In genomic region chr17:29931253-29931932, GRCh38 we compare ENCODE assay signal across 8 cellular contexts. TPM values are rescaled to one million over a fixed set of nuclear protein-coding genes. Genes with fewer than 3 reads are reported as not detected.
A peak's percentile ranks its signal among the peaks of the same experiment; 100 is the strongest.
DNase-seq lines count a peak whose midpoint lies in the region; ATAC-seq, FAIRE-seq and TF ChIP-seq lines count a peak whose summit lies in the region.

No MANE protein-coding gene starts in this region.

- H3K27ac ChIP-seq in BLaER1 (peak overlapping the region; percentile 77), colonic mucosa (peak overlapping the region; percentile 92), right lobe of liver (peak overlapping the region in 1 of 3 donors; percentile 84)

- TF ChIP-seq CTCF in colonic mucosa (IDR thresholded peaks at IDR 0.05) (peak; percentile 87), right lobe of liver (IDR thresholded peaks at IDR 0.05) (peak; percentile 86 to 94 (median 87))

- H3K4me3 ChIP-seq in BLaER1 (peak overlapping the region; percentile 70), colonic mucosa (peak overlapping the region; percentile 69), right lobe of liver (peak overlapping the region in 2 of 3 donors; percentile 69 to 79)

- H3K27me3 ChIP-seq in BLaER1, result no peaks in the 10 kb centered on the region
- no peaks in the 10 kb centered on the region for H3K27me3 ChIP-seq in colonic mucosa
- no peaks in the 10 kb centered on the region for H3K27me3 ChIP-seq in right lobe of liver

- peak overlapping the region; percentile 54 for H3K9ac ChIP-seq in BLaER1
- H3K9ac ChIP-seq in colonic mucosa (ENCODE audit: low read depth in 2 of 2, low read length in 2 of 2), result peak overlapping the region in 1 of 2 donors; percentile 99

- FAIRE-seq in GM19239 (lab: Jason Lieb, UNC), result peak; percentile 96

- TF ChIP-seq POLR2A in right lobe of liver (IDR thresholded peaks at IDR 0.05), result no peak

- H3K4me1 ChIP-seq in BLaER1 (peaks cover 46% of the 10 kb centered on the region), colonic mucosa (peaks cover 4% of the 10 kb centered on the region), right lobe of liver (peaks cover 0 to 17% (median 3%) of the 10 kb centered on the region in 4 donors)

- intact Hi-C loops in colonic mucosa (cut with DNase I), result loop anchor here (10.0 kb wide), 1 partner anchor 163 kb away; no protein-coding TSS in a partner anchor
- intact Hi-C loops in right lobe of liver (cut with DNase I), result loop anchor here in 1 of 2 donors (5.0 kb wide), 1 partner anchor 124 kb away; no protein-coding TSS in a partner anchor

- H4K20me1 ChIP-seq in BLaER1, result peaks cover 27% of the 10 kb centered on the region

- H3K4me2 ChIP-seq in BLaER1, result peak overlapping the region; percentile 96

- peak; percentile 55 for ATAC-seq in HG03457 (IDR thresholded peaks at IDR 0.05; ENCODE audit: unreplicated experiment)
- peak; percentile 68 to 81 (median 73) for ATAC-seq in right lobe of liver

- 0% methylated on average over 3 of the region's 3 CpGs for WGBS in right lobe of liver (ENCODE audit: insufficient coverage, low coverage, low lambda C conversion rate, missing lambda C conversion rate)

- no peaks in the 10 kb centered on the region; the same call in 1 of the 2 replicates for H3K36me3 ChIP-seq in BLaER1
- H3K36me3 ChIP-seq in colonic mucosa, result no peaks in the 10 kb centered on the region
- no peaks in the 10 kb centered on the region for H3K36me3 ChIP-seq in right lobe of liver

- H3K9me3 ChIP-seq in BLaER1 (no peaks in the 10 kb centered on the region), colonic mucosa (no peaks in the 10 kb centered on the region), right lobe of liver (no peaks in the 10 kb centered on the region)

- DNase-seq in GM19239 (ENCODE audit: insufficient read length, low spot score) (peak; percentile 34), NCI-H460 (ENCODE audit: extremely low read depth, low read depth) (peak; percentile 75), colonic mucosa (peak; percentile 75), right lobe of liver (peak; percentile 50 to 66 (median 66))
- DNase-seq in activated CD4-positive, CD25-positive, alpha-beta regulatory T cell treated with anti-CD3 and anti-CD28 coated beads, Interleukin-2, amount 50 U/mL, for 72 hours, result peak; percentile 55
- DNase-seq in stimulated activated CD4-positive, alpha-beta T cell treated with anti-CD3 and anti-CD28 coated beads, Interleukin-4, amount 100 ng/mL, for 48 hours (ENCODE audit: low read depth in 2 of 2), result peak; percentile 25 to 34

RNA-seq across cellular contexts. Expression of gene SSH2, which starts 1.4 kb away (rescaled TPM):
- total RNA-seq in NCI-H460 (2014; rRNA removed; shearing (Covaris generic)), result 7.6 and 8.3 TPM in 2 replicates
- polyA plus RNA-seq in NCI-H460 (2014; cell fraction: nucleus; rRNA removed), result 8.6 and 16.9 TPM in 2 replicates
- total RNA-seq in colonic mucosa, result 10 to 100 TPM; 28.1 to 28.2 TPM
- total RNA-seq in right lobe of liver, result 10 to 100 TPM in 4 of 6 experiments, 1 to 10 TPM in 2; 8.0 to 12.7 (median 10.5) TPM

RNA-seq across cellular contexts. Expression of gene EFCAB5, which starts 10.0 kb away (rescaled TPM):
- 0.57 and 0.84 TPM in 2 replicates for total RNA-seq in NCI-H460 (2014; rRNA removed; shearing (Covaris generic))
- not detected in 2 replicates for polyA plus RNA-seq in NCI-H460 (2014; cell fraction: nucleus; rRNA removed)
- total RNA-seq in colonic mucosa (1 to 10 TPM; 1.3 to 1.6 TPM), right lobe of liver (under 1 TPM in 1 of 6 experiments, not detected in 5; 0.32 TPM)
